23 cellular contexts compared by ENCODE assay signal in genomic region chr2:112026509-112026908, GRCh38. TPM values are rescaled to one million over a fixed set of nuclear protein-coding genes. Genes with fewer than 3 reads are reported as not detected.
DNase-seq lines count a peak whose midpoint lies in the region; ATAC-seq and TF ChIP-seq lines count a peak whose summit lies in the region.
"Had no signal": no experiment of that assay in that cellular context is flagged by ENCODE, and none has a peak within 500 bp of the region (broad histone marks: within the 10 kb centered on the region; RNA-seq: fewer than 3 reads in every experiment).

No MANE protein-coding gene starts in this region.

- H3K27ac ChIP-seq in VCaP (peak overlapping the region; percentile 79), substantia nigra (ENCODE audit: low read depth, low read length, poor library complexity, severe bottlenecking) (no peak overlapping the region)
- H3K27ac ChIP-seq: A549, C4-2B, hepatocyte, parathyroid adenoma, sigmoid colon had no signal

- no peak for TF ChIP-seq CTCF in VCaP (conservative IDR thresholded peaks at IDR 0.05)

- peak; percentile 8 for DNase-seq in NCI-H2171 treated with DMSO at 0.1 percent for 48 hours (lab: John Stamatoyannopoulos, UW)
- no peak for DNase-seq in NCI-H2171 (lab: John Stamatoyannopoulos, UW)
- DNase-seq in NCI-H69 (lab: John Stamatoyannopoulos, UW) = peak; percentile 10
- DNase-seq in pulmonary artery endothelial cell (ENCODE audit: low read depth, low spot score) = peak; percentile 85
- no peak for DNase-seq in substantia nigra (lab: John Stamatoyannopoulos, UW)
- DNase-seq: activated CD8-positive, alpha-beta memory T cell treated with anti-CD3 and anti-CD28 coated beads, Interleukin-2, amount 50 U/mL, for 48 hours; activated effector memory CD4-positive, alpha-beta T cell treated with Interleukin-2 at 50 U/mL for 16 hours; activated naive CD8-positive, alpha-beta T cell treated with anti-CD3 and anti-CD28 coated beads, Interleukin-2, amount 50 U/mL, for 24 hours; foreskin fibroblast; H9; left ventricle myocardium superior; NCI-H1092 treated with DMSO at 0.1 percent for 48 hours; sigmoid colon; T-helper 1 cell had no signal

- ATAC-seq in HG03460 (IDR thresholded peaks at IDR 0.05; ENCODE audit: unreplicated experiment) (no peak), HG03280 (IDR thresholded peaks at IDR 0.05; ENCODE audit: unreplicated experiment) (no peak)
- ATAC-seq: A549; activated naive CD8-positive, alpha-beta T cell treated with anti-CD3 and anti-CD28 coated beads, Interleukin-2, amount 50 U/mL, for 24 hours; GM12878; left ventricle myocardium superior; Right ventricle myocardium inferior had no signal

RNA-seq across cellular contexts. Expression of gene TMEM87B, which starts 28.6 kb away (rescaled TPM):
- 30.2 and 42.8 TPM in 2 replicates for total RNA-seq in pulmonary artery endothelial cell

Comparison
In these comparisons a context has a peak if more than half of its experiments do, and no peak if none do; other contexts are left out.
1. DNase-seq: peak in NCI-H2171 treated with DMSO at 0.1 percent for 48 hours (single experiment), NCI-H69 (single experiment) and pulmonary artery endothelial cell (single experiment); none in NCI-H2171 (single experiment) and substantia nigra (0 of 49).